In genomic region chr6:146526192-146526591, GRCh38 we compare ENCODE assay signal across 11 cellular contexts. TPM values are rescaled to one million over a fixed set of nuclear protein-coding genes. Genes with fewer than 3 reads are reported as not detected.
DNase-seq lines count a peak whose midpoint lies in the region; ATAC-seq, FAIRE-seq and TF ChIP-seq lines count a peak whose summit lies in the region.
"Had no signal": no experiment of that assay in that cellular context is flagged by ENCODE, and none has a peak within 500 bp of the region (broad histone marks: within the 10 kb centered on the region; RNA-seq: fewer than 3 reads in every experiment).

No MANE protein-coding gene starts in this region.

- CTCF ChIA-PET in H1 (lab: Charles Lee; ENCODE audit: partially characterized antibody), result interaction anchor here (0.6 to 1.3 kb wide), 5 partner anchors 10 to 770 kb away, joined by 3 to 5 read pairs (median 3); no protein-coding TSS in a partner anchor

- H3K9me3 ChIP-seq in H1 (ENCODE audit: insufficient read depth in 2 of 2, low read depth in 1 of 2, low read length in 1 of 2) (no peaks in the 10 kb centered on the region), neural cell (ENCODE audit: low read length) (no peaks in the 10 kb centered on the region)

- H3K4me3 ChIP-seq in H1 (ENCODE audit: extremely low read depth in 1 of 4, insufficient read depth in 2 of 4, low read depth in 3 of 4, low read length in 4 of 4) (no peak overlapping the region), neural cell (ENCODE audit: low read length) (no peak overlapping the region)

- no peak overlapping the region for H4K5ac ChIP-seq in H1 (ENCODE audit: insufficient read length, low read depth, low read length)

- no peaks in the 10 kb centered on the region for H3K9me2 ChIP-seq in neural cell (ENCODE audit: insufficient read depth, low read length)

- no peak overlapping the region for H2BK15ac ChIP-seq in H1 (ENCODE audit: low read length)

- H2BK120ac ChIP-seq in H1 (replicated peaks; ENCODE audit: low read depth, low read length), result no peak overlapping the region

- no peak overlapping the region for H4K91ac ChIP-seq in H1 (replicated peaks; ENCODE audit: insufficient read length, low read length)

- H3K79me2 ChIP-seq in H1 (ENCODE audit: control insufficient read depth in 1 of 2, insufficient read depth in 2 of 2, low read length in 2 of 2) (no peaks in the 10 kb centered on the region), neural cell (replicated peaks; ENCODE audit: insufficient read depth, low read length) (no peaks in the 10 kb centered on the region)

- TF ChIP-seq CTCF in H1 (IDR thresholded peaks at IDR 0.05; ENCODE audit: control extremely low read depth in 1 of 3, insufficient read depth in 1 of 3, low read depth in 1 of 3, low read length in 3 of 3) (peak in 1 of 3 experiments; percentile 14; a peak in 1 of 4 replicates), neural cell (IDR thresholded peaks at IDR 0.05; ENCODE audit: poor library complexity, severe bottlenecking) (peak; percentile 66)

- no peaks in the 10 kb centered on the region for H3K79me1 ChIP-seq in H1 (ENCODE audit: low read depth, low read length)

- TF ChIP-seq RAD21 in H1 (IDR thresholded peaks at IDR 0.05 in 1 of 2, conservative IDR thresholded peaks at IDR 0.05 in 1 of 2; ENCODE audit: low read depth in 2 of 2, low read length in 2 of 2) (peak; percentile 44 to 55), neural cell (conservative IDR thresholded peaks at IDR 0.05) (peak; percentile 72)

- H2BK5ac ChIP-seq in H1 (ENCODE audit: low read depth, low read length), result no peak overlapping the region

- no peak overlapping the region for H3K9ac ChIP-seq in H1 (replicated peaks in 1 of 4; ENCODE audit: extremely low read depth in 1 of 4, low read depth in 3 of 4, low read length in 3 of 4)
- no peak overlapping the region for H3K9ac ChIP-seq in neural cell (ENCODE audit: low read length)

- no peak overlapping the region for H2BK20ac ChIP-seq in H1 (ENCODE audit: low read length)

- no peak overlapping the region for H3K27ac ChIP-seq in H1 (ENCODE audit: low read depth, low read length)
- no peak overlapping the region for H3K27ac ChIP-seq in neural cell (ENCODE audit: low read length)

- H3K27me3 ChIP-seq in H1 (replicated peaks in 1 of 4; ENCODE audit: control insufficient read depth in 3 of 4, extremely low read depth in 1 of 4, insufficient read depth in 3 of 4, low read length in 3 of 4) (no peaks in the 10 kb centered on the region), neural cell (ENCODE audit: insufficient read depth, low read depth, low read length) (no peaks in the 10 kb centered on the region)

- no peak overlapping the region for H3K56ac ChIP-seq in H1 (replicated peaks; ENCODE audit: insufficient read length, low read depth, low read length)

- no peak overlapping the region for H3K18ac ChIP-seq in H1 (ENCODE audit: extremely low read depth, low read length)

- no peak overlapping the region for H3K4ac ChIP-seq in H1 (replicated peaks; ENCODE audit: insufficient read length, low read depth, low read length)

- TF ChIP-seq POLR2A in H1 (IDR thresholded peaks at IDR 0.05; ENCODE audit: control extremely low read depth in 1 of 2, low read depth in 2 of 2, low read length in 2 of 2), result no peak

- no peak overlapping the region for H3K14ac ChIP-seq in H1 (ENCODE audit: insufficient read length)

- no peaks in the 10 kb centered on the region for H3K4me1 ChIP-seq in H1 (replicated peaks in 1 of 4; ENCODE audit: control insufficient read depth in 3 of 4, insufficient read depth in 4 of 4, low read length in 3 of 4)

- H3K4me2 ChIP-seq in H1 (ENCODE audit: insufficient read depth in 1 of 2, low read depth in 2 of 2, low read length in 2 of 2) (no peak overlapping the region), neural cell (ENCODE audit: low read length) (no peak overlapping the region)

- no peak for ATAC-seq in GM19455 (IDR thresholded peaks at IDR 0.05; ENCODE audit: unreplicated experiment)
- ATAC-seq in GM21390 (IDR thresholded peaks at IDR 0.05; ENCODE audit: unreplicated experiment), result no peak

- no peak overlapping the region for H2BK12ac ChIP-seq in H1 (ENCODE audit: low read depth, low read length)

- no peaks in the 10 kb centered on the region for H3K36me3 ChIP-seq in H1 (ENCODE audit: control insufficient read depth in 2 of 4, insufficient read depth in 4 of 4, low read length in 3 of 4)
- no peaks in the 10 kb centered on the region for H3K36me3 ChIP-seq in neural cell (ENCODE audit: insufficient read depth, low read length)

- peak; percentile 22 for DNase-seq in ELR (ENCODE audit: low read depth)
- DNase-seq in OCI-M1 (lab: John Stamatoyannopoulos, UW), result peak; percentile 44
- DNase-seq in H1 (ENCODE audit: low read depth in 1 of 2, low spot score in 2 of 2), result no peak
- no peak for DNase-seq in NCI-H1436 treated with DMSO at 0.1 percent for 48 hours (lab: John Stamatoyannopoulos, UW)
- DNase-seq: activated CD4-positive, alpha-beta T cell treated with anti-CD3 and anti-CD28 coated beads, Interleukin-2, amount 10 ng/mL, durations not matched to agents 7 days and 5 days; activated effector memory CD4-positive, alpha-beta T cell treated with Interleukin-2 at 50 U/mL for 16 hours; NCI-H226; SW 1271 had no signal

- H2AFZ ChIP-seq in H1 (ENCODE audit: low read length) (no peak overlapping the region), neural cell (ENCODE audit: low read depth, low read length) (no peak overlapping the region)

- TF ChIP-seq EP300 in H1 (IDR thresholded peaks at IDR 0.05; ENCODE audit: borderline replicate concordance in 1 of 2, low read depth in 2 of 2, low read length in 2 of 2), result no peak
- TF ChIP-seq EP300 in neural cell (conservative IDR thresholded peaks at IDR 0.05; ENCODE audit: poor library complexity, severe bottlenecking), result no peak

- H2AK5ac ChIP-seq in H1 (ENCODE audit: low read depth, low read length), result no peak overlapping the region

- no peak for FAIRE-seq in H1 (lab: Jason Lieb, UNC)

- no peaks in the 10 kb centered on the region for H3K23me2 ChIP-seq in H1 (ENCODE audit: low read depth, low read length)

- POLR2A ChIA-PET in H1 (lab: Charles Lee; ENCODE audit: partially characterized antibody), result interaction anchor here (0.9 kb wide), 1 partner anchor 18 kb away, joined by 3 read pairs; the partner anchor contains the start of gene RAB32

- H4K8ac ChIP-seq in H1 (ENCODE audit: extremely low read depth, insufficient read depth, low read length), result no peak overlapping the region

- H3K23ac ChIP-seq in H1 (ENCODE audit: insufficient read length), result no peak overlapping the region

- H3F3A ChIP-seq in neural cell (ENCODE audit: insufficient read depth, low read length, poor library complexity, severe bottlenecking), result no peaks in the 10 kb centered on the region

- no peaks in the 10 kb centered on the region for H4K20me1 ChIP-seq in H1 (replicated peaks in 1 of 2; ENCODE audit: control insufficient read depth in 1 of 2, insufficient read depth in 2 of 2, low read length in 2 of 2)
- no peaks in the 10 kb centered on the region for H4K20me1 ChIP-seq in neural cell (ENCODE audit: insufficient read depth)

TF ChIP-seq in H1, 55 proteins besides CTCF, POLR2A, EP300 and RAD21 (continues in another document):
- TF ChIP-seq POLR2AphosphoS5 (IDR thresholded peaks at IDR 0.05; ENCODE audit: low read depth, low read length) (no peak), SP4 (IDR thresholded peaks at IDR 0.05; ENCODE audit: low read length) (no peak), SIN3A (conservative IDR thresholded peaks at IDR 0.05 in 1 of 2, IDR thresholded peaks at IDR 0.05 in 1 of 2; ENCODE audit: low read depth in 1 of 2, low read length in 2 of 2) (no peak), JUND (IDR thresholded peaks at IDR 0.05; ENCODE audit: low read length) (no peak), SAP30 (IDR thresholded peaks at IDR 0.05; ENCODE audit: insufficient read depth, insufficient replicate concordance, low read length) (no peak), BRCA1 (IDR thresholded peaks at IDR 0.05; ENCODE audit: low read depth, low read length) (no peak), CREB1 (IDR thresholded peaks at IDR 0.05) (no peak), MAFK (IDR thresholded peaks at IDR 0.05; ENCODE audit: low read depth, low read length) (no peak), EZH2 (IDR thresholded peaks at IDR 0.05; ENCODE audit: low read depth, low read length, severe bottlenecking) (no peak)
- TF ChIP-seq, protein P1, sequence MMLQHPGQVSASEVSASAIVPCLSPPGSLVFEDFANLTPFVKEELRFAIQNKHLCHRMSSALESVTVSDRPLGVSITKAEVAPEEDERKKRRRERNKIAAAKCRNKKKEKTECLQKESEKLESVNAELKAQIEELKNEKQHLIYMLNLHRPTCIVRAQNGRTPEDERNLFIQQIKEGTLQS (IDR thresholded peaks at IDR 0.05; ENCODE audit: insufficient read depth, low read depth, low read length), result no peak

TF ChIP-seq in neural cell, 6 proteins besides CTCF, POLR2A, EP300 and RAD21 (continues in another document):
- peak; percentile 71 for TF ChIP-seq SMC3 (conservative IDR thresholded peaks at IDR 0.05; ENCODE audit: poor library complexity)

RNA-seq across cellular contexts. Expression of gene RAB32, which starts 17.4 kb away (rescaled TPM):
- total RNA-seq in H1 (2021; fragmentation: NEBNext Ultra II Directional; extraction: Animal tissue kit (Norgen Biotek cat#: 25700)), result 6.3 and 6.8 TPM in 2 replicates
- polyA plus RNA-seq in H1 (2011; rRNA removed) (2.0 and 3.9 TPM in 2 replicates), neural cell (0.42 and 1.8 TPM in 2 replicates)
- polyA plus RNA-seq in H1 (2011; cell fraction: cytosol; rRNA removed), result 3.7 TPM
- 2.2 TPM for polyA plus RNA-seq in H1 (2011; cell fraction: nucleus; rRNA removed)
- polyA plus RNA-seq in H1 (2012, experiment 1 of 2), result 3.2 to 5.3 TPM (median 4.9 TPM) in 4 replicates
- 10.1 TPM for polyA plus RNA-seq in H1 (2012, experiment 2 of 2)
- 3.2 TPM for polyA plus RNA-seq in H1 (2013, experiment 1 of 2)
- polyA plus RNA-seq in H1 (2013, experiment 2 of 2), result 3.3 TPM
- polyA minus RNA-seq in H1 (2011; rRNA and poly(A)+ RNA removed), result 2.1 and 2.6 TPM in 2 replicates
- 2.2 TPM for polyA minus RNA-seq in H1 (2011; cell fraction: cytosol; rRNA and poly(A)+ RNA removed)
- polyA minus RNA-seq in H1 (2011; cell fraction: nucleus; rRNA and poly(A)+ RNA removed), result 2.5 TPM
- not detected in 2 replicates for polyA minus RNA-seq in neural cell

Comparison
In these comparisons a context has a peak if more than half of its experiments do, and no peak if none do; other contexts are left out.
1. DNase-seq: peak in ELR (single experiment) and OCI-M1 (single experiment); none in H1 (0 of 2) and NCI-H1436 treated with DMSO at 0.1 percent for 48 hours (single experiment).